ENCODE assay signal across 26 cellular contexts in the genomic region with DNA sequence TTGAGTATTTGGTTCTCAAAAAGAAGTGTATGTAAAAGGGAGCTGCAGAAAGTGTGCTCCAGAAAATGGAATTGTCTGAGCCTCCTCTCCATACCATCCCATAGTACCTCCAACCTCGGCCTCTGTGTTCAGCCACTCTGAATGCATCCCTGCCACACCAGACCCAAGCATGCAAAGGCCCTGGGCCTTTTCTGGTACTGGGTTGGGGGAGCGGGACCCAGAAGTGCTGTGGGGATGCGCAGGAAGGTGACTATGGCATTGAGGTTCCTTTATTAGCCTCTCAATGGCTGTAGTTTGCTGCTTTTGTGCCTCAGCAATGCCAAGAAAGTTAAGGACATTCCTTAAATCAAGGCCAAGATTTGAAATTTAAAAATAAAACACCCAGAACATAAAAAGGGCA. TPM values are rescaled to one million over a fixed set of nuclear protein-coding genes. Genes with fewer than 3 reads are reported as not detected.
DNase-seq lines count a peak whose midpoint lies in the region; ATAC-seq and TF ChIP-seq lines count a peak whose summit lies in the region.
"Had no signal": no experiment of that assay in that cellular context is flagged by ENCODE, and none has a peak within 500 bp of the region (broad histone marks: within the 10 kb centered on the region; RNA-seq: fewer than 3 reads in every experiment).

No MANE protein-coding gene starts in this region.

- H2AFZ ChIP-seq in trophoblast cell (ENCODE audit: insufficient read depth, low read length, poor library complexity) = no peak overlapping the region
- H2AFZ ChIP-seq: GM23338 had no signal

- POLR2A ChIA-PET in Panc1 (lab: Charles Lee) = interaction anchor here (0.6 kb wide), 1 partner anchor 87 kb away, joined by 3 read pairs; no protein-coding TSS in a partner anchor
- POLR2A ChIA-PET in naive thymus-derived CD8-positive, alpha-beta T cell (lab: Charles Lee) = no interaction called here

- CTCF ChIA-PET in Panc1 (lab: Charles Lee) = no interaction called here

- H3K27ac Mint-ChIP-seq in naive thymus-derived CD8-positive, alpha-beta T cell = peak overlapping the region in 1 of 10 donors; percentile 6
- H3K27ac Mint-ChIP-seq: CD4-positive, CD25-positive, alpha-beta regulatory T cell; GM23338 had no signal

- H3K18ac ChIP-seq in trophoblast cell (ENCODE audit: low read length) = peak overlapping the region; percentile 79

- no peak overlapping the region for H2BK5ac ChIP-seq in trophoblast cell (ENCODE audit: low read depth, low read length, poor library complexity)

- DNase-seq in Panc1 (ENCODE audit: low read depth, low spot score) = no peak
- no peak for DNase-seq in esophagus muscularis mucosa (ENCODE audit: extremely low spot score)
- no peak for DNase-seq in trophoblast cell
- no peak for DNase-seq in naive thymus-derived CD8-positive, alpha-beta T cell
- DNase-seq in adrenal gland = no peak
- no peak for DNase-seq in ureter (ENCODE audit: low spot score)
- DNase-seq: CD4-positive, CD25-positive, alpha-beta regulatory T cell; COR-L47; DMS 273 treated with DMSO at 0.1 percent for 48 hours; DND-41; IMR-90; Karpas-422; MV-4-11; NCI-H1105 treated with DMSO at 0.1 percent for 48 hours; NCI-H1694; NCI-H2081; NCI-H2171; NCI-H524 treated with DMSO at 0.1 percent for 48 hours; NCI-H82 had no signal

- H3K4me2 ChIP-seq in trophoblast cell (ENCODE audit: low read length) = no peak overlapping the region

- in situ Hi-C loops in Panc1 (cut with HindIII; ENCODE audit: low pct_unique_long_range_greater_than_20kb, low sequenced_read_pairs) = no loop called here

- H3K27me3 ChIP-seq in Panc1 (ENCODE audit: control insufficient read depth, insufficient read depth, low read length) (no peaks in the 10 kb centered on the region), esophagus muscularis mucosa (peaks cover 0 to 33% (median 0%) of the 10 kb centered on the region in 4 donors), trophoblast cell (ENCODE audit: insufficient read depth, low read length) (no peaks in the 10 kb centered on the region), adrenal gland (peaks cover 33% of the 10 kb centered on the region)

- H3K9me3 Mint-ChIP-seq in naive thymus-derived CD8-positive, alpha-beta T cell = peaks cover 0 to 2% (median 0%) of the 10 kb centered on the region in 9 donors

- TF ChIP-seq POLR2A in esophagus muscularis mucosa (IDR thresholded peaks at IDR 0.05; ENCODE audit: low read depth) (no peak), adrenal gland (IDR thresholded peaks at IDR 0.05) (no peak)

- H4K91ac ChIP-seq in trophoblast cell (ENCODE audit: low read depth, low read length) = peak overlapping the region; percentile 61

- no peak overlapping the region for H3K9ac ChIP-seq in trophoblast cell (ENCODE audit: low read length)

- H2BK120ac ChIP-seq in trophoblast cell (ENCODE audit: insufficient read depth, low read length, poor library complexity) = peak overlapping the region; percentile 81

- H3K23ac ChIP-seq in trophoblast cell (ENCODE audit: low read length) = no peak overlapping the region

- H3K36me3 ChIP-seq in Panc1 (ENCODE audit: control insufficient read depth, insufficient read depth, low read length) (no peaks in the 10 kb centered on the region), esophagus muscularis mucosa (no peaks in the 10 kb centered on the region), trophoblast cell (ENCODE audit: control insufficient read depth in 1 of 2, insufficient read depth in 2 of 2, low read length in 2 of 2) (no peaks in the 10 kb centered on the region), adrenal gland (replicated peaks in 1 of 2) (no peaks in the 10 kb centered on the region)
- H3K36me3 ChIP-seq: HAP-1, SJSA1 had no signal

- no peak overlapping the region for H3K14ac ChIP-seq in trophoblast cell (ENCODE audit: low read length)

- no peak for TF ChIP-seq EP300 in esophagus muscularis mucosa (IDR thresholded peaks at IDR 0.05)

- H3K79me1 ChIP-seq in trophoblast cell (ENCODE audit: low read length) = peaks cover 36% of the 10 kb centered on the region

- TF ChIP-seq CTCF in Panc1 (IDR thresholded peaks at IDR 0.05) (no peak), esophagus muscularis mucosa (IDR thresholded peaks at IDR 0.05) (no peak), adrenal gland (IDR thresholded peaks at IDR 0.05) (no peak)

- H3K36me3 Mint-ChIP-seq in naive thymus-derived CD8-positive, alpha-beta T cell = no peaks in the 10 kb centered on the region
- H3K36me3 Mint-ChIP-seq: CD4-positive, CD25-positive, alpha-beta regulatory T cell had no signal

- H3K9me3 ChIP-seq in Panc1 (ENCODE audit: control insufficient read depth, insufficient read depth, low read depth, low read length) (no peaks in the 10 kb centered on the region), esophagus muscularis mucosa (no peaks in the 10 kb centered on the region), trophoblast cell (ENCODE audit: insufficient read depth, low read depth, low read length) (no peaks in the 10 kb centered on the region), adrenal gland (replicated peaks in 1 of 3) (no peaks in the 10 kb centered on the region)
- H3K9me3 ChIP-seq: HAP-1, SJSA1 had no signal

- H3K4ac ChIP-seq in trophoblast cell (ENCODE audit: low read depth, low read length) = peak overlapping the region; percentile 35

- intact Hi-C loops in Panc1 (cut with micrococcal nuclease; ENCODE audit: unreplicated experiment) (loop anchor here (5.0 kb wide), 3 partner anchors 137 to 387 kb away; no protein-coding TSS in a partner anchor), esophagus muscularis mucosa (cut with DNase I) (loop anchor here (2.0 to 5.0 kb wide), 3 partner anchors 142 to 465 kb away; no protein-coding TSS in a partner anchor), adrenal gland (cut with DNase I) (loop anchor here (5.0 to 10.0 kb wide), 3 partner anchors 247 to 462 kb away; no protein-coding TSS in a partner anchor)

- peaks cover 6 to 15% (median 12%) of the 10 kb centered on the region in 4 donors for H3K4me1 Mint-ChIP-seq in naive thymus-derived CD8-positive, alpha-beta T cell

- BruUV-seq in Panc1 (replicated peaks; lab: Mats Ljungman, UMichigan) = TSS peak; percentile 71

- H3K27me3 Mint-ChIP-seq in naive thymus-derived CD8-positive, alpha-beta T cell = peaks cover 20 to 69% (median 51%) of the 10 kb centered on the region in 5 donors

- H3K4me1 ChIP-seq in Panc1 (ENCODE audit: control insufficient read depth, insufficient read depth, low read length) (peaks cover 20% of the 10 kb centered on the region), esophagus muscularis mucosa (peaks cover 7 to 63% (median 47%) of the 10 kb centered on the region in 4 donors), trophoblast cell (ENCODE audit: control insufficient read depth in 1 of 2, insufficient read depth in 2 of 2, low read length in 2 of 2) (peaks cover 10 to 23% of the 10 kb centered on the region in 2 experiments), adrenal gland (replicated peaks in 1 of 2) (peaks cover 0 to 4% of the 10 kb centered on the region in 2 donors)
- H3K4me1 ChIP-seq: HAP-1 had no signal

- ATAC-seq in Panc1 (no peak), GM21529 (IDR thresholded peaks at IDR 0.05; ENCODE audit: unreplicated experiment) (no peak)
- ATAC-seq in naive thymus-derived CD8-positive, alpha-beta T cell = no peak
- ATAC-seq: GM12878, GM23338, Right ventricle myocardium inferior had no signal

- H3K4me3 ChIP-seq in Panc1 (ENCODE audit: low read depth in 2 of 2, low read length in 2 of 2) (no peak overlapping the region), esophagus muscularis mucosa (no peak overlapping the region), trophoblast cell (ENCODE audit: low read depth, low read length) (no peak overlapping the region), adrenal gland (no peak overlapping the region)
- H3K4me3 ChIP-seq: GM12878, HAP-1, SJSA1 had no signal

- 75% methylated on average over 3 of the region's 3 CpGs for WGBS in esophagus muscularis mucosa
- no CpG with 5 or more reads among the region's 3 CpGs for WGBS in trophoblast cell (ENCODE audit: extremely low coverage, insufficient coverage, insufficient read length)
- 59 to 91% (median 78%) methylated on average over 3 of the region's 3 CpGs for WGBS in adrenal gland, 4 donors

- H2AK5ac ChIP-seq in trophoblast cell (ENCODE audit: low read length) = peak overlapping the region; percentile 64

- H4K12ac ChIP-seq in trophoblast cell (ENCODE audit: low read depth, low read length) = no peak overlapping the region

- H3K79me2 ChIP-seq in trophoblast cell (ENCODE audit: control insufficient read depth, insufficient read depth, low read length, poor library complexity) = peaks cover 25% of the 10 kb centered on the region

- H2BK12ac ChIP-seq in trophoblast cell (ENCODE audit: low read length) = peak overlapping the region; percentile 84

- peak overlapping the region in 1 of 10 donors; percentile 48 for H3K4me3 Mint-ChIP-seq in naive thymus-derived CD8-positive, alpha-beta T cell
- H3K4me3 Mint-ChIP-seq: CD4-positive, CD25-positive, alpha-beta regulatory T cell had no signal

- H3K27ac ChIP-seq in Panc1 (ENCODE audit: low read length) = 0 out of 2 replicates have a peak overlapping the region, but pooled peaks have one; percentile 34
- peak overlapping the region; percentile 16 to 93 (median 92) for H3K27ac ChIP-seq in esophagus muscularis mucosa (replicated peaks in 1 of 4)
- no peak overlapping the region for H3K27ac ChIP-seq in trophoblast cell (ENCODE audit: low read depth, low read length)
- no peak overlapping the region for H3K27ac ChIP-seq in adrenal gland
- H3K27ac ChIP-seq: SJSA1 had no signal

- no peak overlapping the region for H4K8ac ChIP-seq in trophoblast cell (ENCODE audit: low read depth, low read length)

RNA-seq across cellular contexts. Expression of a gene that starts 2.1 kb away (rescaled TPM):
- 91.9 TPM for total RNA-seq in Panc1 (2021; ENCODE audit: unreplicated experiment)
- polyA plus RNA-seq in Panc1 (2012; ENCODE audit: insufficient read length) = 75.5 TPM
- total RNA-seq in esophagus muscularis mucosa = 100 to 1,000 TPM; 146 to 300 (median 265) TPM
- polyA plus RNA-seq in trophoblast cell (2013) = 130 and 138 TPM in 2 replicates
- not detected for total RNA-seq in naive thymus-derived CD8-positive, alpha-beta T cell
- polyA plus RNA-seq in naive thymus-derived CD8-positive, alpha-beta T cell = not detected
- total RNA-seq in adrenal gland = 10 to 100 TPM in 5 of 8 donors, 1 to 10 TPM in 3; 6.7 to 21.7 (median 13.2) TPM
- polyA plus RNA-seq in adrenal gland = 10 to 100 TPM in 2 of 3 donors, 1 to 10 TPM in 1; 6.4 to 17.3 (median 11.7) TPM
- 87.9 TPM for total RNA-seq in ureter
- total RNA-seq: CD4-positive, CD25-positive, alpha-beta regulatory T cell; OCI-LY7 had no signal
- polyA plus RNA-seq: CD4-positive, CD25-positive, alpha-beta regulatory T cell had no signal

Comparison
In these comparisons a context has a peak if more than half of its experiments do, and no peak if none do; other contexts are left out.
1. H3K27ac ChIP-seq: peak in Panc1 (single experiment) and esophagus muscularis mucosa (4 of 4); none in trophoblast cell (single experiment) and adrenal gland (0 of 5).
2. RNA of a gene that starts 2.1 kb away (total RNA-seq): 146 to 300 TPM in esophagus muscularis mucosa, 91.9 TPM in Panc1 (single experiment), 87.9 TPM in ureter (single experiment) and 6.7 to 21.7 TPM in adrenal gland; not detected in naive thymus-derived CD8-positive, alpha-beta T cell; every median in the first group is over 4 times any median in the second.